In the genomic region with DNA sequence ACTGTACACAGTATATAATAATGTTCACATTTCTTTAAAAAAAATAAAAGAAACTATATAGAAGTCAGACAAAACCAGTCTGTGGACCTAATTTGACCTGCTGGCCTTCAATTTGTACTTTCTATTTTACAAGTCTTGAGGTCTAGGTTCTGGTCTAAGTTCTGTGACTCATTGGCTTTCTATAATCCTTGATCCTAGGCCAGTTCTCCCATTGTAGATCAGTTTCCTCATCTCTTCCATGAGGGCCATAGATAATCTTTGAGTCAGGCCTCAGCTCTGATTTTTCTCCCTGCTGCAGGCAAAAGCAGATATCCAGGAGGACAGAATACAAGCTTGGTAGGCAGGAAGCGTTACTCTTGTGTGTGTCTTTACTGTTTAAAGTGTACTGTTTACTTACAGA, we compare ENCODE assay signal across 16 cellular contexts.
"Had no signal": no experiment of that assay in that cellular context is flagged by ENCODE, and none has a peak within 500 bp of the region (broad histone marks: within the 10 kb centered on the region; RNA-seq: fewer than 3 reads in every experiment).

No MANE protein-coding gene starts in this region.

- H3K9me3 ChIP-seq: body of pancreas, uterus had no signal

- H3K36me3 ChIP-seq: tibial nerve, uterus had no signal

- DNase-seq: activated CD4-positive, alpha-beta memory T cell treated with anti-CD3 and anti-CD28 coated beads, Interleukin-2, amount 10 ng/mL, durations not matched to agents 7 days and 5 days; activated CD4-positive, alpha-beta T cell treated with anti-CD3 and anti-CD28 coated beads for 36 hours; activated effector memory CD4-positive, alpha-beta T cell treated with Interleukin-2 at 50 U/mL for 16 hours; activated T-cell treated with anti-CD3 and anti-CD28 coated beads, Interleukin-2, amount 50 U/mL, for 4 hours; amygdala; body of pancreas; cerebellar nuclear complex; effector memory CD8-positive, alpha-beta T cell; left ventricle myocardium superior; mesendoderm; stimulated activated naive CD4-positive, alpha-beta T cell treated with Interleukin-2 at 50 U/mL for 16 hours; substantia nigra; uterus had no signal

- H3K4me1 ChIP-seq: body of pancreas, tibial nerve, uterus had no signal

- H3K4me3 ChIP-seq: body of pancreas, tibial nerve, uterus had no signal

- H3K27ac ChIP-seq: body of pancreas, tibial nerve, uterus had no signal

- H3K27me3 ChIP-seq: body of pancreas, tibial nerve, uterus had no signal

- ATAC-seq: activated CD4-positive, alpha-beta T cell treated with anti-CD3 and anti-CD28 coated beads for 36 hours; activated T-cell treated with anti-CD3 and anti-CD28 coated beads, Interleukin-2, amount 50 U/mL, for 4 hours; body of pancreas; effector memory CD8-positive, alpha-beta T cell; left ventricle myocardium superior; natural killer cell treated with Interleukin-12 subunit alpha and Interleukin-12 subunit beta and Interleukin-15 and Interleukin-18, amount 100 ng/mL, for 72 hours had no signal

- H3K27ac Mint-ChIP-seq: activated CD4-positive, alpha-beta memory T cell treated with anti-CD3 and anti-CD28 coated beads, Interleukin-2, amount 10 ng/mL, durations not matched to agents 7 days and 5 days; activated CD4-positive, alpha-beta T cell treated with anti-CD3 and anti-CD28 coated beads for 36 hours; activated naive CD4-positive, alpha-beta T cell treated with anti-CD3 and anti-CD28 coated beads, Interleukin-2, amount 50 U/mL, for 24 hours; effector memory CD8-positive, alpha-beta T cell; natural killer cell treated with Interleukin-12 subunit alpha and Interleukin-12 subunit beta and Interleukin-15 and Interleukin-18, amount 100 ng/mL, for 72 hours had no signal

- H3K36me3 Mint-ChIP-seq: activated naive CD4-positive, alpha-beta T cell treated with anti-CD3 and anti-CD28 coated beads, Interleukin-2, amount 50 U/mL, for 24 hours; natural killer cell treated with Interleukin-12 subunit alpha and Interleukin-12 subunit beta and Interleukin-15 and Interleukin-18, amount 100 ng/mL, for 72 hours had no signal

- H3K9me3 Mint-ChIP-seq: activated CD4-positive, alpha-beta memory T cell treated with anti-CD3 and anti-CD28 coated beads, Interleukin-2, amount 10 ng/mL, durations not matched to agents 7 days and 5 days; activated naive CD4-positive, alpha-beta T cell treated with anti-CD3 and anti-CD28 coated beads, Interleukin-2, amount 50 U/mL, for 24 hours; activated T-cell treated with anti-CD3 and anti-CD28 coated beads, Interleukin-2, amount 50 U/mL, for 4 hours; effector memory CD8-positive, alpha-beta T cell; natural killer cell treated with Interleukin-12 subunit alpha and Interleukin-12 subunit beta and Interleukin-15 and Interleukin-18, amount 100 ng/mL, for 72 hours had no signal

- H3K4me3 Mint-ChIP-seq: activated CD4-positive, alpha-beta memory T cell treated with anti-CD3 and anti-CD28 coated beads, Interleukin-2, amount 10 ng/mL, durations not matched to agents 7 days and 5 days; activated CD4-positive, alpha-beta T cell treated with anti-CD3 and anti-CD28 coated beads for 36 hours; activated naive CD4-positive, alpha-beta T cell treated with anti-CD3 and anti-CD28 coated beads, Interleukin-2, amount 50 U/mL, for 24 hours; activated T-cell treated with anti-CD3 and anti-CD28 coated beads, Interleukin-2, amount 50 U/mL, for 4 hours; effector memory CD8-positive, alpha-beta T cell; natural killer cell treated with Interleukin-12 subunit alpha and Interleukin-12 subunit beta and Interleukin-15 and Interleukin-18, amount 100 ng/mL, for 72 hours had no signal

- H3K4me1 Mint-ChIP-seq: activated CD4-positive, alpha-beta memory T cell treated with anti-CD3 and anti-CD28 coated beads, Interleukin-2, amount 10 ng/mL, durations not matched to agents 7 days and 5 days; activated CD4-positive, alpha-beta T cell treated with anti-CD3 and anti-CD28 coated beads for 36 hours; activated naive CD4-positive, alpha-beta T cell treated with anti-CD3 and anti-CD28 coated beads, Interleukin-2, amount 50 U/mL, for 24 hours had no signal
